8 cellular contexts compared by ENCODE assay signal in genomic region chr1:172002725-172003345, GRCh38.
A peak's percentile ranks its signal among the peaks of the same experiment; 100 is the strongest.
DNase-seq lines count a peak whose midpoint lies in the region; ATAC-seq, FAIRE-seq and TF ChIP-seq lines count a peak whose summit lies in the region.

No MANE protein-coding gene starts in this region.

- H3K9me3 ChIP-seq in lower lobe of right lung, result no peaks in the 10 kb centered on the region

- DNase-seq in NCI-H1417 (lab: John Stamatoyannopoulos, UW) (peak; percentile 13 to 73 (median 72)), NCI-H1417 treated with DMSO at 0.1 percent for 48 hours (lab: John Stamatoyannopoulos, UW) (no peak), GM13976 (ENCODE audit: low spot score) (no peak), NOMO-1 (lab: John Stamatoyannopoulos, UW; ENCODE audit: unreplicated experiment in 2 of 2) (peak; percentile 3 to 47), bronchial epithelial cell (ENCODE audit: low read depth) (peak; percentile 54), lower lobe of right lung (no peak)

- H3K4me1 ChIP-seq in lower lobe of right lung, result peaks cover 6% of the 10 kb centered on the region

- TF ChIP-seq CTCF in GM13976 (IDR thresholded peaks at IDR 0.05; ENCODE audit: borderline replicate concordance, control extremely low read depth, extremely low read depth, insufficient read depth, missing control alignments) (peak; percentile 46), bronchial epithelial cell (IDR thresholded peaks at IDR 0.05; ENCODE audit: insufficient read depth, low read length, severe bottlenecking) (peak; percentile 65), lower lobe of right lung (IDR thresholded peaks at IDR 0.05) (peak; percentile 70)

- no peaks in the 10 kb centered on the region for H3K27me3 ChIP-seq in bronchial epithelial cell (ENCODE audit: control insufficient read depth, insufficient read depth, low read length)
- H3K27me3 ChIP-seq in lower lobe of right lung (ENCODE audit: low read depth), result no peaks in the 10 kb centered on the region

- H3K4me3 ChIP-seq in bronchial epithelial cell (ENCODE audit: low read depth, low read length), result no peak overlapping the region
- no peak overlapping the region for H3K4me3 ChIP-seq in lower lobe of right lung

- H3K27ac ChIP-seq in lower lobe of right lung, result no peak overlapping the region

- FAIRE-seq in bronchial epithelial cell (lab: Jason Lieb, UNC), result no peak

- ATAC-seq in lower lobe of right lung, result no peak
- ATAC-seq in GM21737 (IDR thresholded peaks at IDR 0.05; ENCODE audit: unreplicated experiment), result no peak
- no peak for ATAC-seq in HG02970 (IDR thresholded peaks at IDR 0.05; ENCODE audit: low FRiP score, unreplicated experiment)

- H3K36me3 ChIP-seq in bronchial epithelial cell (ENCODE audit: control insufficient read depth, insufficient read depth, low read length), result no peaks in the 10 kb centered on the region
- no peaks in the 10 kb centered on the region for H3K36me3 ChIP-seq in lower lobe of right lung

- intact Hi-C loops in lower lobe of right lung (cut with DNase I), result no loop called here

- in situ Hi-C loops in GM13976 (cut with MboI; ENCODE audit: low sequenced_read_pairs, unreplicated experiment), result no loop called here

Comparison
In these comparisons a context has a peak if more than half of its experiments do, and no peak if none do; other contexts are left out.
1. DNase-seq: peak in NCI-H1417 (3 of 3), NOMO-1 (2 of 2) and bronchial epithelial cell (single experiment); none in NCI-H1417 treated with DMSO at 0.1 percent for 48 hours (single experiment), GM13976 (single experiment) and lower lobe of right lung (single experiment).
2. Peak in every context shown above with its lines, with median percentiles within 50 percentile points of each other: CTCF ChIP-seq.